19 cellular contexts compared by ENCODE assay signal in genomic region chr7:158109364-158110033, GRCh38.
DNase-seq lines count a peak whose midpoint lies in the region; ATAC-seq and TF ChIP-seq lines count a peak whose summit lies in the region.
"Had no signal": no experiment of that assay in that cellular context is flagged by ENCODE, and none has a peak within 500 bp of the region (broad histone marks: within the 10 kb centered on the region; RNA-seq: fewer than 3 reads in every experiment).

No MANE protein-coding gene starts in this region.

- H4K20me1 ChIP-seq in OCI-LY7 (ENCODE audit: insufficient read depth, low read length) = no peaks in the 10 kb centered on the region

- H3K4me1 ChIP-seq in OCI-LY7 (ENCODE audit: insufficient read depth, low read length, poor library complexity, severe bottlenecking) = no peaks in the 10 kb centered on the region
- H3K4me1 ChIP-seq in CD4-positive, alpha-beta memory T cell (ENCODE audit: insufficient read depth, low read length) = no peaks in the 10 kb centered on the region
- H3K4me1 ChIP-seq: left ventricle myocardium inferior, upper lobe of right lung had no signal

- H3K36me3 Mint-ChIP-seq in glutamatergic neuron (ENCODE audit: unreplicated experiment) = peaks cover 30% of the 10 kb centered on the region
- no peaks in the 10 kb centered on the region for H3K36me3 Mint-ChIP-seq in CD4-positive, alpha-beta memory T cell
- H3K36me3 Mint-ChIP-seq: activated CD8-positive, alpha-beta memory T cell treated with anti-CD3 and anti-CD28 coated beads, Interleukin-2, amount 10 ng/mL, durations not matched to agents 7 days and 5 days; stimulated activated naive B cell treated with anti-CD40 and anti-IgM and Interleukin-4, amounts not matched to agents 10 μg/mL and 1 μg/mL and 100 μg/mL, for 72 hours had no signal

- no peak overlapping the region for H3K27ac ChIP-seq in OCI-LY7 (ENCODE audit: low read depth, low read length, poor library complexity, severe bottlenecking)
- no peak overlapping the region for H3K27ac ChIP-seq in CD4-positive, alpha-beta memory T cell (ENCODE audit: low read depth, low read length)
- H3K27ac ChIP-seq: left ventricle myocardium inferior, upper lobe of right lung had no signal

- peak overlapping the region; percentile 79 for H3K27ac Mint-ChIP-seq in glutamatergic neuron (ENCODE audit: unreplicated experiment)
- no peak overlapping the region for H3K27ac Mint-ChIP-seq in CD4-positive, alpha-beta memory T cell
- H3K27ac Mint-ChIP-seq: activated CD8-positive, alpha-beta memory T cell treated with anti-CD3 and anti-CD28 coated beads, Interleukin-2, amount 10 ng/mL, durations not matched to agents 7 days and 5 days; stimulated activated naive B cell treated with anti-CD40 and anti-IgM and Interleukin-4, amounts not matched to agents 10 μg/mL and 1 μg/mL and 100 μg/mL, for 72 hours; T-helper 1 cell treated with Interleukin-12 subunit alpha and Interleukin-12 subunit beta and Interleukin-4 antibody, amounts not matched to agents 30 μg/mL and 1 μg/mL, for 36 hours; WTC11 had no signal

- no peak overlapping the region for H2AFZ ChIP-seq in OCI-LY7 (ENCODE audit: low read length)

- H3K27me3 ChIP-seq in CD4-positive, alpha-beta memory T cell (ENCODE audit: insufficient read depth, low read length) = no peaks in the 10 kb centered on the region
- H3K27me3 ChIP-seq: upper lobe of right lung had no signal

- H3K4me2 ChIP-seq in OCI-LY7 (ENCODE audit: low read length) = no peak overlapping the region
- H3K4me2 ChIP-seq: smooth muscle cell had no signal

- no TSS peak for BruUV-seq in OCI-LY7 (replicated peaks; lab: Mats Ljungman, UMichigan)

- intact Hi-C loops in OCI-LY7 (cut with micrococcal nuclease; ENCODE audit: unreplicated experiment) = no loop called here
- intact Hi-C loops in CD4-positive, alpha-beta memory T cell (cut with micrococcal nuclease) = no loop called here

- ATAC-seq in GM21367 (IDR thresholded peaks at IDR 0.05; ENCODE audit: unreplicated experiment) (no peak), HG02885 (IDR thresholded peaks at IDR 0.05; ENCODE audit: poor library complexity, unreplicated experiment) (no peak)
- ATAC-seq: activated CD8-positive, alpha-beta memory T cell treated with anti-CD3 and anti-CD28 coated beads, Interleukin-2, amount 10 ng/mL, durations not matched to agents 7 days and 5 days; Right ventricle myocardium inferior; stimulated activated naive B cell treated with anti-CD40 and anti-IgM and Interleukin-4, amounts not matched to agents 10 μg/mL and 1 μg/mL and 100 μg/mL, for 72 hours; upper lobe of right lung; WTC11 had no signal

- no peak for TF ChIP-seq CTCF in OCI-LY7 (conservative IDR thresholded peaks at IDR 0.05; ENCODE audit: low read length)
- TF ChIP-seq CTCF in glutamatergic neuron (IDR thresholded peaks at IDR 0.05; ENCODE audit: partially characterized antibody, unreplicated experiment) = no peak

- CTCF ChIA-PET in OCI-LY7 (lab: Charles Lee; ENCODE audit: unreplicated experiment) = no interaction called here
- CTCF ChIA-PET in CD4-positive, alpha-beta memory T cell (lab: Charles Lee; ENCODE audit: partially characterized antibody) = no interaction called here

- H3K79me2 ChIP-seq in OCI-LY7 (ENCODE audit: insufficient read depth, low read depth, low read length) = no peaks in the 10 kb centered on the region

- POLR2A ChIA-PET in OCI-LY7 (lab: Charles Lee) = no interaction called here
- POLR2A ChIA-PET in CD4-positive, alpha-beta memory T cell (lab: Charles Lee; ENCODE audit: partially characterized antibody) = no interaction called here

- no peaks in the 10 kb centered on the region for H3K9me3 ChIP-seq in OCI-LY7 (ENCODE audit: low read length)
- H3K9me3 ChIP-seq in CD4-positive, alpha-beta memory T cell (ENCODE audit: control insufficient read depth in 1 of 2, low read length in 2 of 2) = no peaks in the 10 kb centered on the region
- H3K9me3 ChIP-seq: upper lobe of right lung had no signal

- no peaks in the 10 kb centered on the region for H3K4me1 Mint-ChIP-seq in glutamatergic neuron (ENCODE audit: low read depth, unreplicated experiment)
- no peaks in the 10 kb centered on the region for H3K4me1 Mint-ChIP-seq in CD4-positive, alpha-beta memory T cell
- H3K4me1 Mint-ChIP-seq: activated CD8-positive, alpha-beta memory T cell treated with anti-CD3 and anti-CD28 coated beads, Interleukin-2, amount 10 ng/mL, durations not matched to agents 7 days and 5 days; stimulated activated naive B cell treated with anti-CD40 and anti-IgM and Interleukin-4, amounts not matched to agents 10 μg/mL and 1 μg/mL and 100 μg/mL, for 72 hours; WTC11 had no signal

- H3K27me3 Mint-ChIP-seq in glutamatergic neuron (ENCODE audit: unreplicated experiment) = peaks cover 10% of the 10 kb centered on the region
- H3K27me3 Mint-ChIP-seq in CD4-positive, alpha-beta memory T cell = peaks cover 4 to 8% of the 10 kb centered on the region in 2 donors
- H3K27me3 Mint-ChIP-seq: activated CD8-positive, alpha-beta memory T cell treated with anti-CD3 and anti-CD28 coated beads, Interleukin-2, amount 10 ng/mL, durations not matched to agents 7 days and 5 days had no signal

- no peaks in the 10 kb centered on the region for H3K36me3 ChIP-seq in OCI-LY7 (ENCODE audit: insufficient read depth, low read length)
- H3K36me3 ChIP-seq in CD4-positive, alpha-beta memory T cell (ENCODE audit: insufficient read depth, low read length) = no peaks in the 10 kb centered on the region
- H3K36me3 ChIP-seq: left ventricle myocardium inferior, upper lobe of right lung had no signal

- no peak overlapping the region for H3K4me3 Mint-ChIP-seq in glutamatergic neuron (ENCODE audit: unreplicated experiment)
- H3K4me3 Mint-ChIP-seq in CD4-positive, alpha-beta memory T cell = no peak overlapping the region
- H3K4me3 Mint-ChIP-seq: activated CD8-positive, alpha-beta memory T cell treated with anti-CD3 and anti-CD28 coated beads, Interleukin-2, amount 10 ng/mL, durations not matched to agents 7 days and 5 days; stimulated activated naive B cell treated with anti-CD40 and anti-IgM and Interleukin-4, amounts not matched to agents 10 μg/mL and 1 μg/mL and 100 μg/mL, for 72 hours; T-helper 1 cell treated with Interleukin-12 subunit alpha and Interleukin-12 subunit beta and Interleukin-4 antibody, amounts not matched to agents 30 μg/mL and 1 μg/mL, for 36 hours; WTC11 had no signal

- H3K4me3 ChIP-seq in OCI-LY7 (ENCODE audit: low read depth, low read length, poor library complexity, severe bottlenecking) = no peak overlapping the region
- H3K4me3 ChIP-seq in CD4-positive, alpha-beta memory T cell (ENCODE audit: low read length in 2 of 2) = no peak overlapping the region
- H3K4me3 ChIP-seq: left ventricle myocardium inferior, smooth muscle cell, upper lobe of right lung had no signal

- no peaks in the 10 kb centered on the region for H3K9me2 ChIP-seq in OCI-LY7 (ENCODE audit: insufficient read depth, low read length)

- DNase-seq in DMS53 (lab: John Stamatoyannopoulos, UW) (peak; percentile 84), ELR (ENCODE audit: low read depth) (peak; percentile 8), OCI-LY7 (ENCODE audit: low spot score) (peak; percentile 1), glutamatergic neuron (no peak), NCI-H1092 (lab: John Stamatoyannopoulos, UW) (no peak)
- no peak for DNase-seq in CD4-positive, alpha-beta memory T cell
- DNase-seq: activated CD8-positive, alpha-beta memory T cell treated with anti-CD3 and anti-CD28 coated beads, Interleukin-2, amount 10 ng/mL, durations not matched to agents 7 days and 5 days; activated gamma-delta T cell treated with Interleukin-2 at 50 U/mL for 16 hours; left ventricle myocardium inferior; NCI-H1930; NCI-H82; stimulated activated naive B cell treated with anti-CD40 and anti-IgM and Interleukin-4, amounts not matched to agents 10 μg/mL and 1 μg/mL and 100 μg/mL, for 72 hours; upper lobe of right lung had no signal

- H3K9me3 Mint-ChIP-seq in glutamatergic neuron (ENCODE audit: unreplicated experiment) = peaks cover 27% of the 10 kb centered on the region
- peaks cover 0 to 25% (median 9%) of the 10 kb centered on the region in 8 donors for H3K9me3 Mint-ChIP-seq in CD4-positive, alpha-beta memory T cell

Comparison
In these comparisons a context has a peak if more than half of its experiments do, and no peak if none do; other contexts are left out.
1. DNase-seq: peak in DMS53 (single experiment), ELR (single experiment) and OCI-LY7 (single experiment); none in glutamatergic neuron (single experiment), CD4-positive, alpha-beta memory T cell (0 of 5) and NCI-H1092 (single experiment).